In genomic region chr9:14992516-14992915, GRCh38 we compare ENCODE assay signal across 9 cellular contexts.
DNase-seq lines count a peak whose midpoint lies in the region; ATAC-seq, FAIRE-seq and TF ChIP-seq lines count a peak whose summit lies in the region.
"Had no signal": no experiment of that assay in that cellular context is flagged by ENCODE, and none has a peak within 500 bp of the region (broad histone marks: within the 10 kb centered on the region; RNA-seq: fewer than 3 reads in every experiment).

No MANE protein-coding gene starts in this region.

- no peaks in the 10 kb centered on the region for H3K79me2 ChIP-seq in smooth muscle cell (ENCODE audit: low read depth)

- H3K36me3 ChIP-seq in RWPE2 (ENCODE audit: low read depth) (no peaks in the 10 kb centered on the region), smooth muscle cell (ENCODE audit: low read depth) (no peaks in the 10 kb centered on the region)

- H3F3A ChIP-seq in smooth muscle cell (ENCODE audit: low read depth) = no peaks in the 10 kb centered on the region

- peak overlapping the region; percentile 86 for H3K4me2 ChIP-seq in smooth muscle cell

- H3K27me3 ChIP-seq in RWPE2 (ENCODE audit: insufficient read depth, poor library complexity, severe bottlenecking) (no peaks in the 10 kb centered on the region), smooth muscle cell (ENCODE audit: low read depth) (no peaks in the 10 kb centered on the region)

- no peaks in the 10 kb centered on the region for H4K20me1 ChIP-seq in smooth muscle cell (ENCODE audit: low read depth)

- peak overlapping the region; percentile 91 for H2AFZ ChIP-seq in smooth muscle cell (ENCODE audit: low read depth)

- TF ChIP-seq CTCF in RWPE2 (IDR thresholded peaks at IDR 0.05; ENCODE audit: poor library complexity, severe bottlenecking) (no peak), foreskin fibroblast (IDR thresholded peaks at IDR 0.05; ENCODE audit: low read depth, low read length) (no peak), smooth muscle cell (IDR thresholded peaks at IDR 0.05; ENCODE audit: borderline replicate concordance, insufficient read depth, poor library complexity, severe bottlenecking) (no peak), D721Med (IDR thresholded peaks at IDR 0.05; ENCODE audit: insufficient read depth, missing control alignments) (no peak)

- WGBS in smooth muscle cell (ENCODE audit: low lambda C conversion rate) = 70% methylated on average over 5 of the region's 5 CpGs

- H3K9ac ChIP-seq in smooth muscle cell (ENCODE audit: low read depth) = no peak overlapping the region

- no peak for ATAC-seq in RWPE2 (ENCODE audit: low read depth)

- H3K4me3 ChIP-seq in RWPE2 (ENCODE audit: severe bottlenecking) (peak overlapping the region; percentile 42), foreskin fibroblast (ENCODE audit: low read depth in 1 of 2, low read length in 2 of 2) (peak overlapping the region; percentile 73), smooth muscle cell (peak overlapping the region; percentile 63)

- no peaks in the 10 kb centered on the region for H3K4me1 ChIP-seq in RWPE2 (ENCODE audit: insufficient read depth, poor library complexity, severe bottlenecking)
- peaks cover 6% of the 10 kb centered on the region for H3K4me1 ChIP-seq in smooth muscle cell (ENCODE audit: low read depth)

- FAIRE-seq in D721Med (lab: Jason Lieb, UNC) = no peak

- no peaks in the 10 kb centered on the region for H3K9me3 ChIP-seq in RWPE2 (ENCODE audit: severe bottlenecking)
- no peaks in the 10 kb centered on the region for H3K9me3 ChIP-seq in smooth muscle cell (replicated peaks; ENCODE audit: low read depth)

- DNase-seq in NCI-H526 (lab: John Stamatoyannopoulos, UW) (peak; percentile 33 to 36), NCI-H526 treated with DMSO at 0.1 percent for 48 hours (lab: John Stamatoyannopoulos, UW) (no peak), RWPE2 (ENCODE audit: low spot score) (no peak), foreskin fibroblast (peak in 1 of 2 donors; percentile 4), smooth muscle cell (lab: John Stamatoyannopoulos, UW; ENCODE audit: unreplicated experiment) (no peak), NOMO-1 treated with dmso at 0.1 percent for 144 hours (lab: John Stamatoyannopoulos, UW; ENCODE audit: unreplicated experiment) (no peak), OCI-M2 (lab: John Stamatoyannopoulos, UW; ENCODE audit: unreplicated experiment) (no peak), D721Med (ENCODE audit: insufficient read length, low spot score) (no peak)

- no peak overlapping the region for H3K27ac ChIP-seq in RWPE2 (ENCODE audit: poor library complexity, severe bottlenecking)
- H3K27ac ChIP-seq in smooth muscle cell (ENCODE audit: low read depth) = no peak overlapping the region
- H3K27ac ChIP-seq: C4-2B had no signal

Comparison
In these comparisons a context has a peak if more than half of its experiments do, and no peak if none do; other contexts are left out.
1. DNase-seq: peak in NCI-H526 (2 of 2); none in NCI-H526 treated with DMSO at 0.1 percent for 48 hours (single experiment), RWPE2 (single experiment), smooth muscle cell (single experiment), NOMO-1 treated with dmso at 0.1 percent for 144 hours (single experiment), OCI-M2 (single experiment) and D721Med (single experiment).
2. Peak in every context shown above with its lines, with median percentiles within 50 percentile points of each other: H3K4me3 ChIP-seq.